In the genomic region with DNA sequence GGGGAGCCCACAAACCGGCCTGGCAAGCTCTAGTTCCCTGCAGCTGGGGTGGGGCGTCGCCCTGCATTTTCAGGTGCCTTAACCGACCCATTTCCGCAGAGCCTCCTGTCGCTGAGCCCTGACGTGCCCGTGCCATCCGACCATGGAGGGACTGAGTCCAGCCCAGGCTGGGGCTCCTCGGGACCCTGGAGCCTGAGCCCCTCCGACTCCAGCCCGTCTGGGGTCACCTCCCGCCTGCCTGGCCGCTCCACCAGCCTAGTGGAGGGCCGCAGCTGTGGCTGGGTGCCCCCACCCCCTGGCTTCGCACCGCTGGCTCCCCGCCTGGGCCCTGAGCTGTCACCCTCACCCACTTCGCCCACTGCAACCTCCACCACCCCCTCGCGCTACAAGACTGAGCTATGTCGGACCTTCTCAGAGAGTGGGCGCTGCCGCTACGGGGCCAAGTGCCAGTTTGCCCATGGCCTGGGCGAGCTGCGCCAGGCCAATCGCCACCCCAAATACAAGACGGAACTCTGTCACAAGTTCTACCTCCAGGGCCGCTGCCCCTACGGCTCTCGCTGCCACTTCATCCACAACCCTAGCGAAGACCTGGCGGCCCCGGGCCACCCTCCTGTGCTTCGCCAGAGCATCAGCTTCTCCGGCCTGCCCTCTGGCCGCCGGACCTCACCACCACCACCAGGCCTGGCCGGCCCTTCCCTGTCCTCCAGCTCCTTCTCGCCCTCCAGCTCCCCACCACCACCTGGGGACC, we compare ENCODE assay signal across 8 cellular contexts. TPM values are rescaled to one million over a fixed set of nuclear protein-coding genes. Genes with fewer than 3 reads are reported as not detected.
DNase-seq lines count a peak whose midpoint lies in the region; ATAC-seq and TF ChIP-seq lines count a peak whose summit lies in the region.

No MANE protein-coding gene starts in this region.

- TF ChIP-seq CTCF in RWPE2 (IDR thresholded peaks at IDR 0.05; ENCODE audit: poor library complexity, severe bottlenecking) (no peak), astrocyte of the spinal cord (IDR thresholded peaks at IDR 0.05; ENCODE audit: low read depth, low read length) (no peak)

- peaks cover 14 to 20% (median 16%) of the 10 kb centered on the region in 3 donors for H3K36me3 Mint-ChIP-seq in immature natural killer cell

- ATAC-seq in RWPE2 (ENCODE audit: low read depth) = no peak
- ATAC-seq in HG03045 (IDR thresholded peaks at IDR 0.05; ENCODE audit: unreplicated experiment) = no peak

- H3K27ac ChIP-seq in RWPE2 (ENCODE audit: poor library complexity, severe bottlenecking) = peak overlapping the region; percentile 97

- in situ Hi-C loops in astrocyte of the spinal cord (cut with HindIII; ENCODE audit: low sequenced_read_pairs) = no loop called here

- DNase-seq in GM03348 (ENCODE audit: low spot score) (peak; percentile 30), RWPE2 (ENCODE audit: low spot score) (no peak), astrocyte of the spinal cord (ENCODE audit: low read depth, low spot score) (no peak), immature natural killer cell (peak in 2 of 3 donors; percentile 70 to 77), SKM-1 (lab: John Stamatoyannopoulos, UW; ENCODE audit: unreplicated experiment) (no peak), OCI-M2 (lab: John Stamatoyannopoulos, UW; ENCODE audit: unreplicated experiment) (no peak)
- peak; percentile 54 for DNase-seq in stimulated activated CD8-positive, alpha-beta memory T cell treated with anti-CD3 and anti-CD28 coated beads, Interleukin-12 subunit alpha, Interleukin-12 subunit beta, amount 100 ng/mL, for 1 hour (ENCODE audit: low read depth)

- peak overlapping the region; percentile 89 for H3K4me3 ChIP-seq in RWPE2 (ENCODE audit: severe bottlenecking)
- H3K4me3 ChIP-seq in astrocyte of the spinal cord (ENCODE audit: low read depth, low read length) = peak overlapping the region; percentile 98

- H3K36me3 ChIP-seq in RWPE2 (ENCODE audit: low read depth) = peaks cover 25% of the 10 kb centered on the region

- H3K4me3 Mint-ChIP-seq in immature natural killer cell = peak overlapping the region; percentile 84 to 98 (median 89)

- H3K27me3 Mint-ChIP-seq in immature natural killer cell (ENCODE audit: low read depth in 3 of 3) = peaks cover 75 to 85% (median 82%) of the 10 kb centered on the region in 3 donors

- H3K27me3 ChIP-seq in RWPE2 (ENCODE audit: insufficient read depth, poor library complexity, severe bottlenecking) = no peaks in the 10 kb centered on the region

- H3K9me3 Mint-ChIP-seq in immature natural killer cell = peaks cover 0 to 19% (median 0%) of the 10 kb centered on the region in 6 donors

- no peaks in the 10 kb centered on the region for H3K9me3 ChIP-seq in RWPE2 (ENCODE audit: severe bottlenecking)

- peaks cover 59 to 62% of the 10 kb centered on the region in 2 donors for H3K4me1 Mint-ChIP-seq in immature natural killer cell

- peak overlapping the region; percentile 95 to 100 (median 98) for H3K27ac Mint-ChIP-seq in immature natural killer cell

- H3K4me1 ChIP-seq in RWPE2 (ENCODE audit: insufficient read depth, poor library complexity, severe bottlenecking) = peaks cover 21% of the 10 kb centered on the region

RNA-seq across cellular contexts. Expression of gene ZFP36, which starts 1.2 kb away (rescaled TPM):
- 100 to 1,000 TPM; 305 to 745 (median 318) TPM for polyA plus RNA-seq in immature natural killer cell

RNA-seq across cellular contexts. Expression of gene PLEKHG2, which starts 4.7 kb away (rescaled TPM):
- 1 to 10 TPM in 2 of 3 donors, not detected in 1; 3.7 to 4.3 TPM for polyA plus RNA-seq in immature natural killer cell

RNA-seq across cellular contexts. Expression of gene MED29, which starts 16.6 kb away (rescaled TPM):
- 10 to 100 TPM; 41.6 to 64.7 (median 41.8) TPM for polyA plus RNA-seq in immature natural killer cell

RNA-seq across cellular contexts. Expression of gene PAF1, which starts 16.9 kb away (rescaled TPM):
- polyA plus RNA-seq in immature natural killer cell = 10 to 100 TPM; 18.9 to 48.1 (median 31.6) TPM

RNA-seq across cellular contexts. Expression of gene RPS16, which starts 27.9 kb away (rescaled TPM):
- 1,000 to 10,000 TPM in 1 of 3 donors, 100 to 1,000 TPM in 2; 733 to 1,627 (median 903) TPM for polyA plus RNA-seq in immature natural killer cell

Comparison
In these comparisons a context has a peak if more than half of its experiments do, and no peak if none do; other contexts are left out.
1. DNase-seq: peak in GM03348 (single experiment), immature natural killer cell (2 of 3) and stimulated activated CD8-positive, alpha-beta memory T cell treated with anti-CD3 and anti-CD28 coated beads, Interleukin-12 subunit alpha, Interleukin-12 subunit beta, amount 100 ng/mL, for 1 hour (single experiment); none in RWPE2 (single experiment), astrocyte of the spinal cord (single experiment), SKM-1 (single experiment) and OCI-M2 (single experiment).